1 cellular context compared by ENCODE assay signal in genomic region chr19:10766681-10767201, GRCh38.
TF ChIP-seq lines count a peak whose summit lies in the region.

No MANE protein-coding gene starts in this region.

TF ChIP-seq in GM23338, 12 proteins besides CTCF, POLR2A, EP300 and RAD21 (continued from another document):
- TF ChIP-seq ZNF462 (CRISPR knock-in tag; IDR thresholded peaks at IDR 0.05): no peak
- TF ChIP-seq JUNB (IDR thresholded peaks at IDR 0.05; ENCODE audit: unreplicated experiment): no peak
- TF ChIP-seq CREB1 (CRISPR knock-in tag; IDR thresholded peaks at IDR 0.05; ENCODE audit: low read depth): no peak
- no peak for TF ChIP-seq STAT1 (IDR thresholded peaks at IDR 0.05; ENCODE audit: unreplicated experiment)
- TF ChIP-seq POLR2AphosphoS5 (IDR thresholded peaks at IDR 0.05; ENCODE audit: low read depth): no peak
- TF ChIP-seq EZH2 (IDR thresholded peaks at IDR 0.05; ENCODE audit: low read depth, unreplicated experiment): no peak
- TF ChIP-seq ZNF331 (CRISPR knock-in tag; IDR thresholded peaks at IDR 0.05; ENCODE audit: low read depth): no peak
- no peak for TF ChIP-seq NANOG (IDR thresholded peaks at IDR 0.05; ENCODE audit: borderline replicate concordance)
